In genomic region chr10:69051710-69052487, GRCh38 we compare ENCODE assay signal across 12 cellular contexts. TPM values are rescaled to one million over a fixed set of nuclear protein-coding genes. Genes with fewer than 3 reads are reported as not detected.
A peak's percentile ranks its signal among the peaks of the same experiment; 100 is the strongest.
DNase-seq lines count a peak whose midpoint lies in the region; ATAC-seq and TF ChIP-seq lines count a peak whose summit lies in the region.
"Had no signal": no experiment of that assay in that cellular context is flagged by ENCODE, and none has a peak within 500 bp of the region (broad histone marks: within the 10 kb centered on the region; RNA-seq: fewer than 3 reads in every experiment).

No MANE protein-coding gene starts in this region.

- peaks cover 0 to 97% (median 77%) of the 10 kb centered on the region in 10 experiments; a peak in 17 of 20 replicates for H3K4me1 ChIP-seq in BLaER1 treated with 17β-estradiol and CSF1 and Interleukin-3, amounts not matched to agents 10 nM and 100 nM
- no peaks in the 10 kb centered on the region for H3K4me1 ChIP-seq in GM23338 (ENCODE audit: insufficient read depth)
- peaks cover 0 to 5% of the 10 kb centered on the region in 2 donors for H3K4me1 ChIP-seq in mucosa of rectum (ENCODE audit: control insufficient read depth in 2 of 2, insufficient read depth in 2 of 2, low read length in 2 of 2)

- peak overlapping the region; percentile 63; the same call in 1 of the 2 replicates for H2AFZ ChIP-seq in GM23338
- H2AFZ ChIP-seq: PC-9 had no signal

- no peaks in the 10 kb centered on the region for H3K9me2 ChIP-seq in GM23338 (ENCODE audit: insufficient read depth)

- peak overlapping the region in 8 of 11 experiments; percentile 7 to 86 (median 75); a peak in 15 of 22 replicates for H3K4me2 ChIP-seq in BLaER1 treated with 17β-estradiol and CSF1 and Interleukin-3, amounts not matched to agents 10 nM and 100 nM
- H3K4me2 ChIP-seq in GM23338, result no peak overlapping the region
- H3K4me2 ChIP-seq: PC-9 had no signal

- no peaks in the 10 kb centered on the region for H3K9me3 Mint-ChIP-seq in GM23338
- no peaks in the 10 kb centered on the region for H3K9me3 Mint-ChIP-seq in dendritic cell treated with granulocyte-macrophage colony-stimulating factor and Interleukin-4, amounts not matched to agents 40 ng/mL and 50 ng/mL, for 4 days

- no peaks in the 10 kb centered on the region for H3K9me3 ChIP-seq in BLaER1 treated with 17β-estradiol and CSF1 and Interleukin-3, amounts not matched to agents 10 nM and 100 nM (replicated peaks in 1 of 11)
- no peaks in the 10 kb centered on the region for H3K9me3 ChIP-seq in mucosa of rectum (ENCODE audit: control insufficient read depth in 2 of 2, low read length in 2 of 2)

- H3K4me3 Mint-ChIP-seq in GM23338, result no peak overlapping the region
- H3K4me3 Mint-ChIP-seq in dendritic cell treated with granulocyte-macrophage colony-stimulating factor and Interleukin-4, amounts not matched to agents 40 ng/mL and 50 ng/mL, for 4 days, result peak overlapping the region; percentile 25
- H3K4me3 Mint-ChIP-seq: activated naive CD8-positive, alpha-beta T cell had no signal

- no peaks in the 10 kb centered on the region for H3K27me3 ChIP-seq in BLaER1 treated with 17β-estradiol and CSF1 and Interleukin-3, amounts not matched to agents 10 nM and 100 nM
- no peaks in the 10 kb centered on the region for H3K27me3 ChIP-seq in GM23338 (ENCODE audit: insufficient read depth)
- no peaks in the 10 kb centered on the region for H3K27me3 ChIP-seq in mucosa of rectum (ENCODE audit: control insufficient read depth in 2 of 2, insufficient read depth in 2 of 2, low read length in 2 of 2)

- H3F3A ChIP-seq in GM23338 (replicated peaks; ENCODE audit: low read depth), result no peaks in the 10 kb centered on the region

- peak; percentile 33 for DNase-seq in GM23338 (ENCODE audit: low spot score)
- DNase-seq in GOT3 (lab: John Stamatoyannopoulos, UW), result no peak
- DNase-seq in NCI-H128 (lab: John Stamatoyannopoulos, UW; ENCODE audit: unreplicated experiment), result no peak
- DNase-seq in NCI-H2171 (lab: John Stamatoyannopoulos, UW), result no peak
- DNase-seq: DND-41, islet precursor cell, PC-9 had no signal

- peak overlapping the region; percentile 61; the same call in 1 of the 2 replicates for H3K27ac Mint-ChIP-seq in GM23338
- H3K27ac Mint-ChIP-seq in dendritic cell treated with granulocyte-macrophage colony-stimulating factor and Interleukin-4, amounts not matched to agents 40 ng/mL and 50 ng/mL, for 4 days, result peak overlapping the region; percentile 99
- H3K27ac Mint-ChIP-seq: activated naive CD8-positive, alpha-beta T cell had no signal

- no peak for TF ChIP-seq CTCF in GM23338 (conservative IDR thresholded peaks at IDR 0.05; ENCODE audit: low read depth in 2 of 2)

- H3K9ac ChIP-seq in BLaER1 treated with 17β-estradiol and CSF1 and Interleukin-3, amounts not matched to agents 10 nM and 100 nM, result peak overlapping the region in 6 of 11 experiments; percentile 30 to 57 (median 40); a peak in 8 of 22 replicates
- no peak overlapping the region for H3K9ac ChIP-seq in mucosa of rectum (ENCODE audit: low read depth in 1 of 2, low read length in 2 of 2)

- H3K27me3 Mint-ChIP-seq in GM23338 (ENCODE audit: insufficient read depth, low read depth, poor library complexity), result peaks cover 10% of the 10 kb centered on the region
- no peaks in the 10 kb centered on the region for H3K27me3 Mint-ChIP-seq in dendritic cell treated with granulocyte-macrophage colony-stimulating factor and Interleukin-4, amounts not matched to agents 40 ng/mL and 50 ng/mL, for 4 days
- H3K27me3 Mint-ChIP-seq: activated naive CD8-positive, alpha-beta T cell had no signal

- H3K79me2 ChIP-seq in GM23338 (replicated peaks; ENCODE audit: insufficient read depth), result no peaks in the 10 kb centered on the region

- H4K20me1 ChIP-seq in BLaER1 treated with 17β-estradiol and CSF1 and Interleukin-3, amounts not matched to agents 10 nM and 100 nM, result no peaks in the 10 kb centered on the region
- no peaks in the 10 kb centered on the region for H4K20me1 ChIP-seq in GM23338 (replicated peaks; ENCODE audit: insufficient read depth)

- intact Hi-C loops in dendritic cell treated with granulocyte-macrophage colony-stimulating factor and Interleukin-4, amounts not matched to agents 40 ng/mL and 50 ng/mL, for 4 days (cut with micrococcal nuclease), result loop anchor here (1.0 kb wide), 2 partner anchors 9 to 35 kb away; no protein-coding TSS in a partner anchor

- no peaks in the 10 kb centered on the region; the same call in 2 of the 3 replicates for H3K36me3 Mint-ChIP-seq in GM23338 (ENCODE audit: low read depth)
- no peaks in the 10 kb centered on the region for H3K36me3 Mint-ChIP-seq in dendritic cell treated with granulocyte-macrophage colony-stimulating factor and Interleukin-4, amounts not matched to agents 40 ng/mL and 50 ng/mL, for 4 days (ENCODE audit: low read depth)
- H3K36me3 Mint-ChIP-seq: activated naive CD8-positive, alpha-beta T cell had no signal

- H3K4me3 ChIP-seq in BLaER1 treated with 17β-estradiol and CSF1 and Interleukin-3, amounts not matched to agents 10 nM and 100 nM, result no peak overlapping the region
- H3K4me3 ChIP-seq in GM23338 (no peak overlapping the region), mucosa of rectum (ENCODE audit: low read length in 2 of 2) (no peak overlapping the region)
- H3K4me3 ChIP-seq: PC-9 had no signal

- H3K4me1 Mint-ChIP-seq in GM23338, result no peaks in the 10 kb centered on the region; the same call in 1 of the 3 replicates
- peaks cover 94% of the 10 kb centered on the region for H3K4me1 Mint-ChIP-seq in dendritic cell treated with granulocyte-macrophage colony-stimulating factor and Interleukin-4, amounts not matched to agents 40 ng/mL and 50 ng/mL, for 4 days (ENCODE audit: low read depth)

- peak overlapping the region in 10 of 11 experiments; percentile 35 to 98 (median 66); a peak in 18 of 22 replicates for H3K27ac ChIP-seq in BLaER1 treated with 17β-estradiol and CSF1 and Interleukin-3, amounts not matched to agents 10 nM and 100 nM
- H3K27ac ChIP-seq in GM23338 (ENCODE audit: low read depth) (no peak overlapping the region), mucosa of rectum (ENCODE audit: low read depth in 2 of 2, low read length in 2 of 2) (peak overlapping the region; percentile 52 to 61)
- H3K27ac ChIP-seq: PC-9 had no signal

- no peaks in the 10 kb centered on the region for H3K36me3 ChIP-seq in BLaER1 treated with 17β-estradiol and CSF1 and Interleukin-3, amounts not matched to agents 10 nM and 100 nM
- H3K36me3 ChIP-seq in GM23338 (ENCODE audit: insufficient read depth) (no peaks in the 10 kb centered on the region), mucosa of rectum (ENCODE audit: control insufficient read depth in 2 of 2, insufficient read depth in 2 of 2, low read length in 2 of 2) (no peaks in the 10 kb centered on the region)

- ATAC-seq in GM23338 (peak; percentile 61; the same call in 2 of the 3 replicates), HG03469 (IDR thresholded peaks at IDR 0.05; ENCODE audit: unreplicated experiment) (no peak)

TF ChIP-seq in GM23338, 12 proteins besides CTCF, POLR2A, EP300 and RAD21 (continues in another document):
- no peak for TF ChIP-seq ZNF331 (CRISPR knock-in tag; IDR thresholded peaks at IDR 0.05; ENCODE audit: low read depth)

RNA-seq across cellular contexts. Expression of gene SRGN, which starts 36.0 kb away (rescaled TPM):
- not detected in 2 replicates for total RNA-seq in GM23338 (2014; rRNA removed; shearing (Covaris generic))
- 0.30 TPM in 1 of 2 replicates, not detected in the other for polyA plus RNA-seq in GM23338 (2016; fragmentation: Nextera tagmentation; extraction: Ambion mirVana)

Comparison
In these comparisons a context has a peak if more than half of its experiments do, and no peak if none do; other contexts are left out.
1. H3K9ac ChIP-seq: peak in BLaER1 treated with 17β-estradiol and CSF1 and Interleukin-3, amounts not matched to agents 10 nM and 100 nM (6 of 11); none in mucosa of rectum (0 of 2).